Comparison of ENCODE assay signal across 8 cellular contexts in the genomic region with DNA sequence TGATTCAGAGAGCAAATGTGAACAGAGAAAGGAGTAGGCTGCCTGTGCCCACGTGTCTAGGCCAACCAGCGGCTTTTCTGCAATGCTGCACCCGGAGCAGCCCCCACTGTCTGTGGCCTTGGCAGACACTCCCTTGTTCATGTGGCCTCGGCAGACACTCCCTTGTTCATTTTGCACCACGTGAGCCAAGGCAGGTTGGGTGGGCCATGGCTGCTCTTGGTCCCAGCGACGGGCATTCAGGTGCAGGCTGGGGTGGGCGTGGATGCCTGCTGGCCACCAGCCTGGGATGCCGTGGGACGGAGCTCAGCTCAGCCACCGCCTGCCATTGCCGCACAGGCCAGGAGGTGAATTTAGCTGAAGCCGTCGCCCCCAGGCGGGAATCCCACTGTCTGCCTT.
DNase-seq lines count a peak whose midpoint lies in the region; ATAC-seq, FAIRE-seq and TF ChIP-seq lines count a peak whose summit lies in the region.
"Not testable (repeated sequence)": the region's sequence is repeated elsewhere in the genome, so short reads cannot be mapped to it uniquely, and the experiment has no call there.

No MANE protein-coding gene starts in this region.

- not testable (repeated sequence) for H3K4me2 ChIP-seq in HepG2 (ENCODE audit: low read depth, low read length)

- not testable (repeated sequence) for H3K27me3 ChIP-seq in CD8-positive, alpha-beta T cell (ENCODE audit: insufficient read depth, low read length); HepG2 (ENCODE audit: control insufficient read depth in 1 of 2, insufficient read depth in 2 of 2, low read length in 2 of 2); uterus

- H3K4me1 ChIP-seq in CD8-positive, alpha-beta T cell (ENCODE audit: insufficient read depth, low read length) = peaks cover 18% of the 10 kb centered on the region
- peaks cover 22% of the 10 kb centered on the region for H3K4me1 ChIP-seq in HepG2 (ENCODE audit: insufficient read depth, low read length)
- not testable (repeated sequence) for H3K4me1 ChIP-seq in uterus

- not testable (repeated sequence) for H3K9ac ChIP-seq in HepG2 (ENCODE audit: insufficient read depth, low read depth, low read length)

- not testable (repeated sequence) for FAIRE-seq in HepG2 (lab: Jason Lieb, UNC)

- not testable (repeated sequence) for H3K27me3 Mint-ChIP-seq in CD8-positive, alpha-beta T cell (ENCODE audit: low read depth); T-helper 2 cell treated with Interferon-gamma antibody and Interleukin-4, amounts not matched to agents 5 μg/mL and 100 μg/mL, for 36 hours (ENCODE audit: low read depth); effector memory CD8-positive, alpha-beta T cell; naive thymus-derived CD8-positive, alpha-beta T cell

- not testable (repeated sequence) for H3K9me3 Mint-ChIP-seq in CD8-positive, alpha-beta T cell; T-helper 2 cell treated with Interferon-gamma antibody and Interleukin-4, amounts not matched to agents 5 μg/mL and 100 μg/mL, for 36 hours; effector memory CD8-positive, alpha-beta T cell; naive thymus-derived CD8-positive, alpha-beta T cell

- not testable (repeated sequence) for H3K27ac ChIP-seq in CD8-positive, alpha-beta T cell (ENCODE audit: low read depth, low read length); HepG2 (ENCODE audit: extremely low read length, insufficient read depth, low read length)
- H3K27ac ChIP-seq in uterus = peak overlapping the region; percentile 63 to 64

- POLR2A ChIA-PET in CD8-positive, alpha-beta T cell (lab: Charles Lee); HepG2 (lab: Yijun Ruan, JAX): not testable (repeated sequence)
- POLR2A ChIA-PET in naive thymus-derived CD8-positive, alpha-beta T cell (lab: Charles Lee) = interaction anchor here (0.7 kb wide), 1 partner anchor 11 kb away, joined by 3 read pairs; no protein-coding TSS in a partner anchor

- H3K9me3 ChIP-seq in CD8-positive, alpha-beta T cell (ENCODE audit: low read length); HepG2 (ENCODE audit: low read length); uterus: not testable (repeated sequence)

- DNase-seq in CD8-positive, alpha-beta T cell; T-helper 2 cell treated with Interferon-gamma antibody and Interleukin-4, amounts not matched to agents 5 μg/mL and 100 μg/mL, for 36 hours (ENCODE audit: low spot score); effector memory CD8-positive, alpha-beta T cell; HepG2 (ENCODE audit: low spot score); uterus: not testable (repeated sequence)
- DNase-seq in cardiac septum (ENCODE audit: low spot score) = peak; percentile 31
- peak in 3 of 10 donors; percentile 19 to 29 (median 23) for DNase-seq in naive thymus-derived CD8-positive, alpha-beta T cell
- peak; percentile 36 for DNase-seq in sciatic nerve (ENCODE audit: low spot score)

- not testable (repeated sequence) for BruUV-seq in HepG2 (replicated peaks; lab: Mats Ljungman, UMichigan)

- not testable (repeated sequence) for H3K4me3 ChIP-seq in CD8-positive, alpha-beta T cell (ENCODE audit: low read depth, low read length); HepG2 (replicated peaks in 1 of 3; ENCODE audit: insufficient read depth in 1 of 3, low read depth in 2 of 3, low read length in 3 of 3); uterus

- H2AFZ ChIP-seq in HepG2 (ENCODE audit: low read length) = not testable (repeated sequence)

- 65% methylated on average over 15 of the region's 15 CpGs for WGBS in HepG2 (ENCODE audit: low lambda C conversion rate)

- TF ChIP-seq RAD21 in HepG2 (CRISPR knock-in tag; IDR thresholded peaks at IDR 0.05) = not testable (repeated sequence)

- not testable (repeated sequence) for TF ChIP-seq CTCF in CD8-positive, alpha-beta T cell (IDR thresholded peaks at IDR 0.05); HepG2 (CRISPR knock-in tag; IDR thresholded peaks at IDR 0.05); uterus (IDR thresholded peaks at IDR 0.05)

- peaks cover 27% of the 10 kb centered on the region for H3K4me1 Mint-ChIP-seq in CD8-positive, alpha-beta T cell (ENCODE audit: low read depth)
- peaks cover 14% of the 10 kb centered on the region for H3K4me1 Mint-ChIP-seq in T-helper 2 cell treated with Interferon-gamma antibody and Interleukin-4, amounts not matched to agents 5 μg/mL and 100 μg/mL, for 36 hours (ENCODE audit: low read depth)
- H3K4me1 Mint-ChIP-seq in effector memory CD8-positive, alpha-beta T cell (ENCODE audit: low read depth in 2 of 2) = peaks cover 17 to 20% of the 10 kb centered on the region in 2 donors
- H3K4me1 Mint-ChIP-seq in naive thymus-derived CD8-positive, alpha-beta T cell = peaks cover 19 to 53% (median 34%) of the 10 kb centered on the region in 4 donors

- not testable (repeated sequence) for H3K36me3 Mint-ChIP-seq in CD8-positive, alpha-beta T cell; naive thymus-derived CD8-positive, alpha-beta T cell
- H3K36me3 Mint-ChIP-seq in T-helper 2 cell treated with Interferon-gamma antibody and Interleukin-4, amounts not matched to agents 5 μg/mL and 100 μg/mL, for 36 hours (ENCODE audit: low read depth) = peaks cover 14% of the 10 kb centered on the region
- peaks cover 14% of the 10 kb centered on the region for H3K36me3 Mint-ChIP-seq in effector memory CD8-positive, alpha-beta T cell (ENCODE audit: insufficient read depth)

- H3K4me3 Mint-ChIP-seq in CD8-positive, alpha-beta T cell; T-helper 2 cell treated with Interferon-gamma antibody and Interleukin-4, amounts not matched to agents 5 μg/mL and 100 μg/mL, for 36 hours; effector memory CD8-positive, alpha-beta T cell: not testable (repeated sequence)
- peak overlapping the region in 1 of 10 donors; percentile 23 for H3K4me3 Mint-ChIP-seq in naive thymus-derived CD8-positive, alpha-beta T cell

- not testable (repeated sequence) for H3K79me2 ChIP-seq in HepG2 (ENCODE audit: insufficient read depth, low read length)

- H4K20me1 ChIP-seq in HepG2 (ENCODE audit: insufficient read depth, low read length) = not testable (repeated sequence)

- in situ Hi-C loops in HepG2 (cut with HindIII; ENCODE audit: extremely low pct_ligation_motif_present, low pct_unique_long_range_greater_than_20kb) = not testable (repeated sequence)

- not testable (repeated sequence) for ATAC-seq in CD8-positive, alpha-beta T cell; effector memory CD8-positive, alpha-beta T cell (replicated peaks); HepG2; naive thymus-derived CD8-positive, alpha-beta T cell
- peak; percentile 25 for ATAC-seq in sciatic nerve

- CTCF ChIA-PET in CD8-positive, alpha-beta T cell (lab: Charles Lee); HepG2 (lab: Yijun Ruan, JAX; ENCODE audit: low intra/inter-chr PET ratio, low total read pairs): not testable (repeated sequence)

- not testable (repeated sequence) for TF ChIP-seq POLR2A in HepG2 (IDR thresholded peaks at IDR 0.05; ENCODE audit: insufficient read depth in 1 of 2, low read depth in 2 of 2, low read length in 2 of 2); uterus (IDR thresholded peaks at IDR 0.05)

- not testable (repeated sequence) for H3K36me3 ChIP-seq in CD8-positive, alpha-beta T cell (ENCODE audit: insufficient read depth, low read length); HepG2 (replicated peaks in 1 of 2; ENCODE audit: control insufficient read depth in 1 of 2, insufficient read depth in 2 of 2, low read length in 2 of 2); uterus

- TF ChIP-seq EP300 in HepG2 (IDR thresholded peaks at IDR 0.05; ENCODE audit: low read depth in 2 of 2, low read length in 2 of 2); HepG2 (CRISPR knock-in tag; IDR thresholded peaks at IDR 0.05; ENCODE audit: borderline replicate concordance): not testable (repeated sequence)

- peak overlapping the region; percentile 27 for H3K27ac Mint-ChIP-seq in CD8-positive, alpha-beta T cell
- H3K27ac Mint-ChIP-seq in T-helper 2 cell treated with Interferon-gamma antibody and Interleukin-4, amounts not matched to agents 5 μg/mL and 100 μg/mL, for 36 hours = peak overlapping the region; percentile 31
- peak overlapping the region; percentile 36 to 89 for H3K27ac Mint-ChIP-seq in effector memory CD8-positive, alpha-beta T cell
- peak overlapping the region in 9 of 10 donors; percentile 60 to 100 (median 92) for H3K27ac Mint-ChIP-seq in naive thymus-derived CD8-positive, alpha-beta T cell

- intact Hi-C loops in CD8-positive, alpha-beta T cell (cut with DNase I, micrococcal nuclease); cardiac septum (cut with DNase I); HepG2 (cut with micrococcal nuclease; ENCODE audit: unreplicated experiment); sciatic nerve (cut with DNase I); uterus (cut with DNase I; ENCODE audit: low total_unique reads): not testable (repeated sequence)

Comparison
In these comparisons a context has a peak if more than half of its experiments do, and no peak if none do; other contexts are left out.
1. H3K27ac Mint-ChIP-seq: peak in every context shown above with its lines; median percentile 92 in naive thymus-derived CD8-positive, alpha-beta T cell; 62 in effector memory CD8-positive, alpha-beta T cell; 31 in T-helper 2 cell treated with Interferon-gamma antibody and Interleukin-4, amounts not matched to agents 5 μg/mL and 100 μg/mL, for 36 hours; 27 in CD8-positive, alpha-beta T cell.